In the genomic region with DNA sequence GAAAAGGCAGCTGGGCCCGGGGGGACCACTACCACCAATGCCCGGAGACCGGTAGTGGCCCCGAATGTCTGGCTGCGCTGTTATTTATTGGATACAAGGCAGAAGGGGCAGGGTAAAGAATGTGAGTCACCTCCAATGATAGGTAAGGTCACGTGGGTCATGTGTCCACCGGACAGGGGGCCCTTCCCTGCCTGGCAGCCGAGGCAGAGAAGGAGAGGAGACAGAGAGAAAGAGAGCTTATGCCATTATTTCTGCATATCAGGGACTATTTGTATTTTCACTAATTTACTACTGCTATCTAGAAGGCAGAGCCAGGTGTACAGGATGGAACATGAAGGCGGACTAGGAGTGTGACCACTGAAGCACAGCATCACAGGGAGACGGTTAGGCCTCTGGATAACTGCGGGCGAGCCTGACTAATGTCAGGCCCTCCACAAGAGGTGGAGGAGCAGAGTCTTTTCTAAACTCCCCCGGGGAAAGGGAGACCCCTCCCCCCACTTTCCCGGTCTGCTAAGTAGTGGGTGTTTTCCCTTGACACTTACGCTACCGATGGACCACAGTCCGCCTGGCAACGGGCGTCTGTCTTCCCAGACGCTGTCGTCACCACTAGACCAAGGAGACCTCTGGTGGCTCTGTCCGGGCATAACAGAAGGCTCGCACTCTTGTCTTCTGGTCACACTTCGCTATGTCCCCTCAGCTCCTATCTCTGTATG, we compare ENCODE assay signal across 8 cellular contexts. TPM values are rescaled to one million over a fixed set of nuclear protein-coding genes. Genes with fewer than 3 reads are reported as not detected.
DNase-seq lines count a peak whose midpoint lies in the region; ATAC-seq and TF ChIP-seq lines count a peak whose summit lies in the region.
"Not testable (repeated sequence)": the region's sequence is repeated elsewhere in the genome, so short reads cannot be mapped to it uniquely, and the experiment has no call there.

No MANE protein-coding gene starts in this region.

- ATAC-seq in effector memory CD8-positive, alpha-beta T cell (replicated peaks) = peak; percentile 63
- ATAC-seq in left colon = peak; percentile 95

- H3K9me3 Mint-ChIP-seq in effector memory CD8-positive, alpha-beta T cell = not testable (repeated sequence)

- intact Hi-C loops in left colon (cut with DNase I, micrococcal nuclease) = not testable (repeated sequence)

- H3K36me3 ChIP-seq in GM06990 (ENCODE audit: control insufficient read depth, insufficient read depth, low read length); Peyer's patch: not testable (repeated sequence)

- H3K4me1 Mint-ChIP-seq in effector memory CD8-positive, alpha-beta T cell (ENCODE audit: low read depth in 2 of 2) = not testable (repeated sequence)

- H3K27me3 Mint-ChIP-seq in effector memory CD8-positive, alpha-beta T cell = not testable (repeated sequence)

- not testable (repeated sequence) for TF ChIP-seq POLR2A in Peyer's patch (IDR thresholded peaks at IDR 0.05)

- peak overlapping the region in 1 of 2 donors; percentile 60 for H3K4me3 Mint-ChIP-seq in effector memory CD8-positive, alpha-beta T cell

- H3K4me1 ChIP-seq in Peyer's patch = not testable (repeated sequence)

- not testable (repeated sequence) for H3K27ac ChIP-seq in Peyer's patch

- H3K9me3 ChIP-seq in Peyer's patch = not testable (repeated sequence)

- peak; percentile 61 for TF ChIP-seq CTCF in GM06990 (IDR thresholded peaks at IDR 0.05; ENCODE audit: insufficient read depth, low read length, poor library complexity, severe bottlenecking)
- peak; percentile 22 to 69 (median 60) for TF ChIP-seq CTCF in Peyer's patch (IDR thresholded peaks at IDR 0.05)

- H3K4me3 ChIP-seq in GM06990 (replicated peaks; ENCODE audit: low read depth, low read length); Peyer's patch: not testable (repeated sequence)

- not testable (repeated sequence) for H3K27me3 ChIP-seq in GM06990 (replicated peaks; ENCODE audit: control insufficient read depth, insufficient read depth, low read length); Peyer's patch

- in situ Hi-C loops in ACHN (cut with HindIII; ENCODE audit: low pct_ligation_motif_present, low pct_unique_long_range_greater_than_20kb, low sequenced_read_pairs) = not testable (repeated sequence)

- H3K27ac Mint-ChIP-seq in effector memory CD8-positive, alpha-beta T cell = peak overlapping the region in 1 of 2 donors; percentile 66

- not testable (repeated sequence) for H3K36me3 Mint-ChIP-seq in effector memory CD8-positive, alpha-beta T cell (ENCODE audit: insufficient read depth)

- DNase-seq in ACHN = peak; percentile 72
- DNase-seq in GM06990 (ENCODE audit: extremely low read depth, insufficient read length) = not testable (repeated sequence)
- DNase-seq in NAMALWA (ENCODE audit: low spot score) = peak; percentile 70
- DNase-seq in Peyer's patch = peak; percentile 71 to 87 (median 75)
- DNase-seq in activated CD8-positive, alpha-beta memory T cell treated with anti-CD3 and anti-CD28 coated beads, Interleukin-2, amount 50 U/mL, for 4 hours = peak; percentile 48
- DNase-seq in effector memory CD8-positive, alpha-beta T cell = peak in 2 of 3 experiments; percentile 32 to 37
- DNase-seq in left colon = peak; percentile 69 to 79
- DNase-seq in retina = peak; percentile 83

RNA-seq across cellular contexts. Expression of a gene that starts 24.5 kb away (rescaled TPM):
- total RNA-seq in Peyer's patch (1 to 10 TPM; 2.2 to 9.9 (median 3.6) TPM), left colon (1 to 10 TPM; 1.6 to 3.2 TPM)

RNA-seq across cellular contexts. Expression of a gene that starts 42.3 kb away (rescaled TPM):
- total RNA-seq in Peyer's patch (10 to 100 TPM; 40.4 to 96.3 (median 47.4) TPM), left colon (10 to 100 TPM; 44.9 to 47.4 TPM)

RNA-seq across cellular contexts. Expression of a gene that starts 56.7 kb away (rescaled TPM):
- total RNA-seq in Peyer's patch (100 to 1,000 TPM in 3 of 4 donors, 1 to 10 TPM in 1; 9.9 to 585 (median 158) TPM), left colon (1,000 to 10,000 TPM; 1,315 to 1,793 TPM)

RNA-seq across cellular contexts. Expression of a gene that starts 58.3 kb away (rescaled TPM):
- total RNA-seq in Peyer's patch = 10 to 100 TPM in 1 of 4 donors, 1 to 10 TPM in 3; 2.5 to 14.0 (median 2.8) TPM
- 1 to 10 TPM; 1.8 to 3.5 TPM for total RNA-seq in left colon
